ENCODE assay signal across 19 cellular contexts in genomic region chr12:20360407-20360806, GRCh38. TPM values are rescaled to one million over a fixed set of nuclear protein-coding genes. Genes with fewer than 3 reads are reported as not detected.
"Had no signal": no experiment of that assay in that cellular context is flagged by ENCODE, and none has a peak within 500 bp of the region (broad histone marks: within the 10 kb centered on the region; RNA-seq: fewer than 3 reads in every experiment).

No MANE protein-coding gene starts in this region.

- H3K27ac ChIP-seq: SJCRH30 had no signal

- ATAC-seq: SK-N-SH treated with all-trans-retinoic acid at 6 μM for 48 hours had no signal

- H3K27me3 ChIP-seq: MG63, SJCRH30 had no signal

- H3K4me1 ChIP-seq: SJCRH30 had no signal

- DNase-seq: KBM-7, MG63, NCI-H1092, NCI-H1105 treated with DMSO at 0.1 percent for 48 hours, NCI-H1417 treated with DMSO at 0.1 percent for 48 hours, NCI-H187, NCI-H2029, NCI-H2081 treated with DMSO at 0.1 percent for 48 hours, NCI-H2171, NCI-H226, NCI-H510A, NCI-H524 treated with DMSO at 0.1 percent for 48 hours, NCI-H69, NCI-H774, RPMI8226, SHP77 treated with DMSO at 0.1 percent for 48 hours, SJCRH30 had no signal

- H3K9me3 ChIP-seq: MG63, SJCRH30 had no signal

- H3K4me3 ChIP-seq: MG63, SJCRH30 had no signal

- H3K36me3 ChIP-seq: MG63, SJCRH30 had no signal

RNA-seq across cellular contexts. Expression of gene PDE3A, which starts 7.9 kb away (rescaled TPM):
- total RNA-seq: HT-29 had no signal
